ENCODE assay signal across 8 cellular contexts in the genomic region with DNA sequence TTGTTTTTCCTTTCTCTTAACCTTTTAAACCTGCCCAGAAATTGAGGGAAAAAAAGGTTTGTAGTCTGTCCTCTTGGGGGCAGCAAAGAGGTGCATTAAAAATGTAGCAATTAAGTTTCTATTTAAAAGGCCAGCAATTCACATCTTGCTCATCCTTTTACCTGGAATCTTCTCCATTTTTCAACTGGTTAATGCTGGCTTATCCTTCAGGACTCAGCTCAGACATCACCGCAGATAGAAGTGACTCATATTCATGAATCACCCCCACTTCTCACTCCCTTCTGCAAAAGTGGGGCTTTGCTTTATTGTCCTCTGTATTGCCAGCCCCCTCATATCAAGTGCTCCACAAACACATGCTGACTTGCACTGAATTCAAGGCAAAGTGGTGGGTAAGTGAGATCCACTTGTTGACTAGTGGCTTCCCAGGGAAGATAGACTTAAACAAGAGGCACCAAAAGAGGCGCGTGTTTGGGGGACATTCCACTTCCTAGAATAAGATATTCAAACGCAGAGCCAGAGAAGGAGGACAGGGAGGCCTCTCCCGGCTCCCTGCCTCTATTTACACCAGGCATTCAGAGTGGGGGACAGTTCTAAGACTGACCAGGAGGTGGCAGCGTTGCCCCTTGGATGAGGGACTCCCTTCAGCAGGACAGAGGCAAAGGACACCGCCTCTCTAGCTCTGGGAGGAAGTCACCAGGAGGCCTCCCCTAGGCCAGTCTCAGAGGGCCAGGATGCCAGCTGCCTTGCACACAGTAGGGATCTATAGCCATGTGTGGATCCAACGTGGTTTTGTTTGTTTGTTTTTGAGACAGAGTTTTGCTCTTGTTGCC. TPM values are rescaled to one million over a fixed set of nuclear protein-coding genes. Genes with fewer than 3 reads are reported as not detected.
A peak's percentile ranks its signal among the peaks of the same experiment; 100 is the strongest.
DNase-seq lines count a peak whose midpoint lies in the region; ATAC-seq and TF ChIP-seq lines count a peak whose summit lies in the region.

No MANE protein-coding gene starts in this region.

- H3K27ac ChIP-seq in RWPE2 (ENCODE audit: poor library complexity, severe bottlenecking) (peak overlapping the region; percentile 16), foreskin keratinocyte (peak overlapping the region; percentile 16), temporal lobe (ENCODE audit: low read depth, low read length) (peak overlapping the region; percentile 59)

- H3K4me1 ChIP-seq in RWPE2 (ENCODE audit: insufficient read depth, poor library complexity, severe bottlenecking) (peaks cover 13% of the 10 kb centered on the region), foreskin keratinocyte (peaks cover 6% of the 10 kb centered on the region)

- H3K9me3 ChIP-seq in RWPE2 (ENCODE audit: severe bottlenecking), result no peaks in the 10 kb centered on the region

- H3K36me3 ChIP-seq in RWPE2 (ENCODE audit: low read depth), result no peaks in the 10 kb centered on the region

- H3K4me3 ChIP-seq in LNCaP clone FGC (ENCODE audit: low read depth, low read length), result no peak overlapping the region
- H3K4me3 ChIP-seq in RWPE2 (ENCODE audit: severe bottlenecking), result no peak overlapping the region

- TF ChIP-seq CTCF in LNCaP clone FGC (IDR thresholded peaks at IDR 0.05; ENCODE audit: control insufficient read depth, extremely low read depth, insufficient read depth), result peak; percentile 91
- peak; percentile 82 for TF ChIP-seq CTCF in RWPE2 (IDR thresholded peaks at IDR 0.05; ENCODE audit: poor library complexity, severe bottlenecking)
- peak; percentile 89 for TF ChIP-seq CTCF in foreskin keratinocyte (conservative IDR thresholded peaks at IDR 0.05)

- DNase-seq in CMK (ENCODE audit: low read depth) (peak; percentile 79), LNCaP clone FGC (ENCODE audit: low read depth) (peak; percentile 44), RWPE2 (ENCODE audit: low spot score) (no peak), foreskin keratinocyte (peak; percentile 51 to 79), nucleus accumbens (lab: John Stamatoyannopoulos, UW) (peak; percentile 27 to 93 (median 78))
- DNase-seq in activated T-helper 9 cell treated with anti-CD3 and anti-CD28 coated beads, Interleukin-2, amount 50 U/mL, for 16 hours (ENCODE audit: low read depth), result peak; percentile 48

- H3K27me3 ChIP-seq in RWPE2 (ENCODE audit: insufficient read depth, poor library complexity, severe bottlenecking) (no peaks in the 10 kb centered on the region), foreskin keratinocyte (no peaks in the 10 kb centered on the region)

- ATAC-seq in GM21423 (IDR thresholded peaks at IDR 0.05; ENCODE audit: unreplicated experiment), result peak; percentile 71
- ATAC-seq in RWPE2 (ENCODE audit: low read depth), result peak; percentile 70
- peak; percentile 65 for ATAC-seq in foreskin keratinocyte

RNA-seq across cellular contexts. Expression of a gene that starts 23.2 kb away (rescaled TPM):
- not detected in 2 replicates for total RNA-seq in foreskin keratinocyte
- polyA plus RNA-seq in foreskin keratinocyte, result not detected in 2 replicates
- total RNA-seq in temporal lobe, result 0.25 TPM
